ENCODE assay signal across 26 cellular contexts in the genomic region with DNA sequence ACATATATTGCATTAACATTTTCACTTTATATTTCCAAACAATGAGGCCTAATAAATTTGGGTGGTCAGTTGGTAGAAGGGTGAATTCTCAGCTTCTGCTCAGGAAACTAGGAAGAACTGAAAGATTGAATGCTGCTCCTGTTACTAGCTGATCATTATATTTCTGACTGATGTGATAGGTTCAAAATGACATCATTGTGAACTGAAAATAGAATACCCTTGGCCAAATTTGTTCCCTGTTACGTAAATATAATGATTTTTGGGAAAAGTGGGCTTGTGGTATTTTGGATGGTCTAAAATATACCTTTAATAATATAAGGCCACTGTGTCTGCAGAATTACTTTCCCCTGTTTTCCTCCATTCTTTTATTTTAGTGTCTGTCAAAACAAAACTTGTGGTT. TPM values are rescaled to one million over a fixed set of nuclear protein-coding genes. Genes with fewer than 3 reads are reported as not detected.
A peak's percentile ranks its signal among the peaks of the same experiment; 100 is the strongest.
DNase-seq lines count a peak whose midpoint lies in the region; ATAC-seq, FAIRE-seq and TF ChIP-seq lines count a peak whose summit lies in the region.
"Had no signal": no experiment of that assay in that cellular context is flagged by ENCODE, and none has a peak within 500 bp of the region (broad histone marks: within the 10 kb centered on the region; RNA-seq: fewer than 3 reads in every experiment).

No MANE protein-coding gene starts in this region.

- peaks cover 11 to 20% of the 10 kb centered on the region in 2 experiments for H4K20me1 ChIP-seq in H1 (replicated peaks in 1 of 2; ENCODE audit: control insufficient read depth in 1 of 2, insufficient read depth in 2 of 2, low read length in 2 of 2)

- peaks cover 3% of the 10 kb centered on the region for H3K36me3 Mint-ChIP-seq in CD8-positive, alpha-beta T cell

- no peak for DNase-seq in CD8-positive, alpha-beta T cell
- DNase-seq in H1 (ENCODE audit: low read depth in 1 of 2, low spot score in 2 of 2) (no peak), ovary (no peak), ascending aorta (ENCODE audit: low spot score in 2 of 2) (no peak), NCI-H82 treated with DMSO at 0.1 percent for 48 hours (lab: John Stamatoyannopoulos, UW; ENCODE audit: unreplicated experiment) (no peak)
- DNase-seq: activated CD4-positive, alpha-beta T cell treated with anti-CD3 and anti-CD28 coated beads for 48 hours; activated naive CD4-positive, alpha-beta T cell treated with anti-CD3 and anti-CD28 coated beads for 36 hours; activated T-cell treated with anti-CD3 and anti-CD28 coated beads, Interleukin-2, amount 50 U/mL, for 48 hours; endodermal cell; glutamatergic neuron; left ventricle myocardium inferior; mesendoderm; NCI-H1048; NCI-H187; NCI-H82; SHP77 treated with DMSO at 0.1 percent for 48 hours; stimulated activated CD4-positive, alpha-beta T cell treated with anti-CD3 and anti-CD28 coated beads, Interleukin-15, amount 100 ng/mL, for 24 hours; stimulated activated CD4-positive, alpha-beta T cell treated with anti-CD3 and anti-CD28 coated beads, Interleukin-4, amount 100 ng/mL, for 4 hours; T-helper 9 cell; trophoblast cell had no signal

- no peak overlapping the region for H3K4me3 ChIP-seq in CD8-positive, alpha-beta T cell (ENCODE audit: low read depth, low read length)
- H3K4me3 ChIP-seq in HUES48 (ENCODE audit: low read depth, low read length) (peak overlapping the region; percentile 83; the same call in 1 of the 2 replicates), H1 (ENCODE audit: extremely low read depth in 1 of 4, insufficient read depth in 2 of 4, low read depth in 3 of 4, low read length in 4 of 4) (no peak overlapping the region), neuron (ENCODE audit: low read length) (peak overlapping the region; percentile 82), ovary (no peak overlapping the region), ascending aorta (no peak overlapping the region)
- H3K4me3 ChIP-seq: left ventricle myocardium inferior had no signal

- no peaks in the 10 kb centered on the region for H3K9me3 ChIP-seq in CD8-positive, alpha-beta T cell (ENCODE audit: low read length)
- H3K9me3 ChIP-seq in HUES48 (ENCODE audit: control insufficient read depth, insufficient read depth, low read length) (no peaks in the 10 kb centered on the region), H1 (ENCODE audit: insufficient read depth in 2 of 2, low read depth in 1 of 2, low read length in 1 of 2) (no peaks in the 10 kb centered on the region), neuron (ENCODE audit: low read length) (no peaks in the 10 kb centered on the region), ovary (no peaks in the 10 kb centered on the region), ascending aorta (no peaks in the 10 kb centered on the region)
- H3K9me3 ChIP-seq: HAP-1, left ventricle myocardium inferior had no signal

- H3K27ac ChIP-seq in CD8-positive, alpha-beta T cell (ENCODE audit: low read depth, low read length): no peak overlapping the region
- H3K27ac ChIP-seq in HUES48 (ENCODE audit: low read depth, low read length): no peak overlapping the region
- no peak overlapping the region for H3K27ac ChIP-seq in H1 (ENCODE audit: low read depth, low read length)
- H3K27ac ChIP-seq in ovary: no peak overlapping the region
- H3K27ac ChIP-seq in ascending aorta: no peak overlapping the region
- H3K27ac ChIP-seq: left ventricle myocardium inferior had no signal

- peak overlapping the region; percentile 82 for H3K4me3 Mint-ChIP-seq in CD8-positive, alpha-beta T cell
- H3K4me3 Mint-ChIP-seq: activated naive CD4-positive, alpha-beta T cell treated with anti-CD3 and anti-CD28 coated beads for 36 hours; dendritic cell treated with granulocyte-macrophage colony-stimulating factor and Interleukin-4, amounts not matched to agents 40 ng/mL and 50 ng/mL, for 4 days had no signal

- no peak for TF ChIP-seq POLR2A in H1 (IDR thresholded peaks at IDR 0.05; ENCODE audit: control extremely low read depth in 1 of 2, low read depth in 2 of 2, low read length in 2 of 2)
- no peak for TF ChIP-seq POLR2A in ovary (IDR thresholded peaks at IDR 0.05)

- H2AFZ ChIP-seq in H1 (ENCODE audit: low read length) (no peak overlapping the region), neuron (ENCODE audit: low read depth, low read length) (no peak overlapping the region)

- H3K27me3 ChIP-seq in CD8-positive, alpha-beta T cell (ENCODE audit: insufficient read depth, low read length): no peaks in the 10 kb centered on the region
- H3K27me3 ChIP-seq in HUES48 (ENCODE audit: control insufficient read depth, insufficient read depth, low read length) (no peaks in the 10 kb centered on the region), H1 (replicated peaks in 1 of 4; ENCODE audit: control insufficient read depth in 3 of 4, extremely low read depth in 1 of 4, insufficient read depth in 3 of 4, low read length in 3 of 4) (no peaks in the 10 kb centered on the region), neuron (ENCODE audit: insufficient read depth, low read length) (no peaks in the 10 kb centered on the region), ovary (no peaks in the 10 kb centered on the region), ascending aorta (no peaks in the 10 kb centered on the region)

- no peak for TF ChIP-seq RAD21 in H1 (IDR thresholded peaks at IDR 0.05 in 1 of 2, conservative IDR thresholded peaks at IDR 0.05 in 1 of 2; ENCODE audit: low read depth in 2 of 2, low read length in 2 of 2)

- H3K23ac ChIP-seq in H1 (ENCODE audit: insufficient read length): no peak overlapping the region

- ATAC-seq in CD8-positive, alpha-beta T cell: no peak

- no peak overlapping the region for H2BK15ac ChIP-seq in H1 (ENCODE audit: low read length)

- H3K18ac ChIP-seq in H1 (ENCODE audit: extremely low read depth, low read length): no peak overlapping the region

- H3K9ac ChIP-seq in HUES48 (ENCODE audit: low read depth, low read length) (no peak overlapping the region), H1 (replicated peaks in 1 of 4; ENCODE audit: extremely low read depth in 1 of 4, low read depth in 3 of 4, low read length in 3 of 4) (no peak overlapping the region)

- H3K4ac ChIP-seq in H1 (replicated peaks; ENCODE audit: insufficient read length, low read depth, low read length): no peak overlapping the region

- no peak for TF ChIP-seq CTCF in CD8-positive, alpha-beta T cell (IDR thresholded peaks at IDR 0.05)
- no peak for TF ChIP-seq CTCF in H1 (IDR thresholded peaks at IDR 0.05; ENCODE audit: control extremely low read depth in 1 of 3, insufficient read depth in 1 of 3, low read depth in 1 of 3, low read length in 3 of 3)
- no peak for TF ChIP-seq CTCF in ovary (IDR thresholded peaks at IDR 0.05)
- TF ChIP-seq CTCF in ascending aorta (IDR thresholded peaks at IDR 0.05): no peak

- H2BK20ac ChIP-seq in H1 (ENCODE audit: low read length): no peak overlapping the region

- no peak overlapping the region for H3K56ac ChIP-seq in H1 (replicated peaks; ENCODE audit: insufficient read length, low read depth, low read length)

- intact Hi-C loops in CD8-positive, alpha-beta T cell (cut with DNase I, micrococcal nuclease): loop anchor here (5.0 to 10.0 kb wide), 4 partner anchors 33 to 798 kb away; partner anchors contain the start of genes PPIL4 (in 1 of the 2) and TAB2 (in 1 of the 2)
- intact Hi-C loops in ovary (cut with DNase I) (loop anchor here (5.0 to 10.0 kb wide), 3 partner anchors 195 to 205 kb away; no protein-coding TSS in a partner anchor), ascending aorta (cut with DNase I) (loop anchor here (5.0 to 10.0 kb wide), 4 partner anchors 97 to 565 kb away; partner anchors contain the start of gene TAB2)

- H3K36me3 ChIP-seq in CD8-positive, alpha-beta T cell (ENCODE audit: insufficient read depth, low read length): no peaks in the 10 kb centered on the region
- H3K36me3 ChIP-seq in HUES48 (ENCODE audit: control insufficient read depth, insufficient read depth, low read length): 0 out of 2 replicates have a peak, but pooled peaks cover 4% of the 10 kb centered on the region
- H3K36me3 ChIP-seq in H1 (ENCODE audit: control insufficient read depth in 2 of 4, insufficient read depth in 4 of 4, low read length in 3 of 4): no peaks in the 10 kb centered on the region; a peak in 1 of 8 replicates
- H3K36me3 ChIP-seq in neuron (ENCODE audit: insufficient read depth, low read length): no peaks in the 10 kb centered on the region
- no peaks in the 10 kb centered on the region for H3K36me3 ChIP-seq in ovary
- H3K36me3 ChIP-seq in ascending aorta: no peaks in the 10 kb centered on the region
- H3K36me3 ChIP-seq: HAP-1, left ventricle myocardium inferior had no signal

- H3K14ac ChIP-seq in H1 (ENCODE audit: insufficient read length): no peak overlapping the region

- no peaks in the 10 kb centered on the region for H3K9me3 Mint-ChIP-seq in CD8-positive, alpha-beta T cell
- H3K9me3 Mint-ChIP-seq: activated naive CD4-positive, alpha-beta T cell treated with anti-CD3 and anti-CD28 coated beads for 36 hours; dendritic cell treated with granulocyte-macrophage colony-stimulating factor and Interleukin-4, amounts not matched to agents 40 ng/mL and 50 ng/mL, for 4 days; endodermal cell had no signal

- H2AK5ac ChIP-seq in H1 (ENCODE audit: low read depth, low read length): no peak overlapping the region

- H3K79me2 ChIP-seq in H1 (ENCODE audit: control insufficient read depth in 1 of 2, insufficient read depth in 2 of 2, low read length in 2 of 2): peaks cover 36 to 68% of the 10 kb centered on the region in 2 experiments

- no peak overlapping the region for H4K5ac ChIP-seq in H1 (ENCODE audit: insufficient read length, low read depth, low read length)

- no peak overlapping the region for H4K91ac ChIP-seq in H1 (replicated peaks; ENCODE audit: insufficient read length, low read length)

- 89% methylated on average over 1 of the region's 1 CpG; no CpG with 5 or more reads in 1 of the 2 experiments for WGBS in H1 (ENCODE audit: extremely low coverage in 1 of 2, insufficient coverage in 1 of 2, insufficient read length in 1 of 2, insufficient replicate concordance in 2 of 2, low coverage in 1 of 2, low lambda C conversion rate in 2 of 2, missing lambda C conversion rate in 1 of 2), 2 experiments
- WGBS in ovary, 3 donors: 87 to 99% (median 90%) methylated on average over 1 of the region's 1 CpG

- peaks cover 11% of the 10 kb centered on the region for H3K4me1 ChIP-seq in CD8-positive, alpha-beta T cell (ENCODE audit: insufficient read depth, low read length)
- H3K4me1 ChIP-seq in HUES48 (ENCODE audit: control insufficient read depth, insufficient read depth, low read length): peaks cover 34% of the 10 kb centered on the region
- H3K4me1 ChIP-seq in H1 (replicated peaks in 1 of 4; ENCODE audit: control insufficient read depth in 3 of 4, insufficient read depth in 4 of 4, low read length in 3 of 4): peaks cover 7 to 18% (median 11%) of the 10 kb centered on the region in 4 experiments
- peaks cover 15% of the 10 kb centered on the region for H3K4me1 ChIP-seq in neuron (ENCODE audit: insufficient read depth, low read length)
- peaks cover 1% of the 10 kb centered on the region for H3K4me1 ChIP-seq in ovary (ENCODE audit: insufficient read depth)
- H3K4me1 ChIP-seq in ascending aorta: peaks cover 0 to 17% of the 10 kb centered on the region in 2 donors

- H3K27ac Mint-ChIP-seq in CD8-positive, alpha-beta T cell: no peak overlapping the region
- H3K27ac Mint-ChIP-seq: activated naive CD4-positive, alpha-beta T cell treated with anti-CD3 and anti-CD28 coated beads for 36 hours; dendritic cell treated with granulocyte-macrophage colony-stimulating factor and Interleukin-4, amounts not matched to agents 40 ng/mL and 50 ng/mL, for 4 days; endodermal cell had no signal

- peak overlapping the region; percentile 99; a peak in 1 of 4 replicates for H3K4me2 ChIP-seq in H1 (ENCODE audit: insufficient read depth in 1 of 2, low read depth in 2 of 2, low read length in 2 of 2)

- POLR2A ChIA-PET in CD8-positive, alpha-beta T cell (lab: Charles Lee): interaction anchor here (3.9 kb wide), 1 partner anchor 10 kb away, joined by 30 read pairs; no protein-coding TSS in a partner anchor
- POLR2A ChIA-PET in H1 (lab: Charles Lee; ENCODE audit: partially characterized antibody): interaction anchor here (3.4 kb wide), 1 partner anchor 9 kb away, joined by 16 read pairs; no protein-coding TSS in a partner anchor

- TF ChIP-seq EP300 in H1 (IDR thresholded peaks at IDR 0.05; ENCODE audit: borderline replicate concordance in 1 of 2, low read depth in 2 of 2, low read length in 2 of 2) (no peak), ovary (IDR thresholded peaks at IDR 0.05) (no peak)

- H3K23me2 ChIP-seq in H1 (ENCODE audit: low read depth, low read length): peaks cover 11% of the 10 kb centered on the region

- peaks cover 13% of the 10 kb centered on the region for H3K79me1 ChIP-seq in H1 (ENCODE audit: low read depth, low read length)

- no peak overlapping the region for H2BK12ac ChIP-seq in H1 (ENCODE audit: low read depth, low read length)

- no peak overlapping the region for H2BK5ac ChIP-seq in H1 (ENCODE audit: low read depth, low read length)

- peaks cover 26% of the 10 kb centered on the region for H3K4me1 Mint-ChIP-seq in CD8-positive, alpha-beta T cell (ENCODE audit: low read depth)

- H3K27me3 Mint-ChIP-seq in CD8-positive, alpha-beta T cell (ENCODE audit: low read depth): peaks cover 14% of the 10 kb centered on the region

- CTCF ChIA-PET in CD8-positive, alpha-beta T cell (lab: Charles Lee): interaction anchor here (0.9 to 1.2 kb wide), 2 partner anchors 199 to 682 kb away, joined by 3 to 4 read pairs; no protein-coding TSS in a partner anchor
- CTCF ChIA-PET in H1 (lab: Charles Lee; ENCODE audit: partially characterized antibody): interaction anchor here (0.9 to 3.1 kb wide), 5 partner anchors 8 to 277 kb away, joined by 3 to 17 read pairs (median 3); no protein-coding TSS in a partner anchor

- no peak overlapping the region for H4K8ac ChIP-seq in H1 (ENCODE audit: extremely low read depth, insufficient read depth, low read length)

- FAIRE-seq in H1 (lab: Jason Lieb, UNC): no peak
- FAIRE-seq: keratinocyte, RCC 7860 had no signal

- no peak overlapping the region for H2BK120ac ChIP-seq in H1 (replicated peaks; ENCODE audit: low read depth, low read length)

RNA-seq across cellular contexts. Expression of gene UST, which starts 2.8 kb away (rescaled TPM):
- total RNA-seq in CD8-positive, alpha-beta T cell: 1 to 10 TPM in 1 of 2 experiments, under 1 TPM in 1; 0.90 to 1.0 TPM
- total RNA-seq in H1 (2021; fragmentation: NEBNext Ultra II Directional; extraction: Animal tissue kit (Norgen Biotek cat#: 25700)): 31.9 and 34.5 TPM in 2 replicates
- 9.5 and 13.5 TPM in 2 replicates for polyA plus RNA-seq in H1 (2011; rRNA removed)
- 14.5 TPM for polyA plus RNA-seq in H1 (2011; cell fraction: cytosol; rRNA removed)
- polyA plus RNA-seq in H1 (2011; cell fraction: nucleus; rRNA removed): 11.0 TPM
- polyA plus RNA-seq in H1 (2012, experiment 1 of 2): 19.6 to 25.7 TPM (median 21.6 TPM) in 4 replicates
- polyA plus RNA-seq in H1 (2012, experiment 2 of 2): 14.0 TPM
- 36.2 TPM for polyA plus RNA-seq in H1 (2013, experiment 1 of 2)
- polyA plus RNA-seq in H1 (2013, experiment 2 of 2): 38.7 TPM
- 16.8 and 20.8 TPM in 2 replicates for polyA minus RNA-seq in H1 (2011; rRNA and poly(A)+ RNA removed)
- polyA minus RNA-seq in H1 (2011; cell fraction: cytosol; rRNA and poly(A)+ RNA removed): 17.0 TPM
- polyA minus RNA-seq in H1 (2011; cell fraction: nucleus; rRNA and poly(A)+ RNA removed): 28.7 TPM
- 10 to 100 TPM; 12.3 to 19.3 (median 16.5) TPM for total RNA-seq in ovary
- polyA plus RNA-seq in ovary: 10 to 100 TPM; 11.8 to 20.1 TPM
- 27.0 TPM for total RNA-seq in ascending aorta

Comparison
In these comparisons a context has a peak if more than half of its experiments do, and no peak if none do; other contexts are left out.
1. H3K4me3 ChIP-seq: peak in HUES48 (single experiment) and neuron (single experiment); none in CD8-positive, alpha-beta T cell (single experiment), H1 (0 of 4), ovary (single experiment) and ascending aorta (0 of 2).
2. RNA of gene UST, which starts 2.8 kb away (total RNA-seq): 31.9 to 34.5 TPM in H1, 27.0 TPM in ascending aorta (single experiment) and 12.3 to 19.3 TPM in ovary; 0.90 to 1.0 TPM in CD8-positive, alpha-beta T cell; every median in the first group is over 4 times any median in the second.